Comparison of ENCODE assay signal across 8 cellular contexts in the genomic region with DNA sequence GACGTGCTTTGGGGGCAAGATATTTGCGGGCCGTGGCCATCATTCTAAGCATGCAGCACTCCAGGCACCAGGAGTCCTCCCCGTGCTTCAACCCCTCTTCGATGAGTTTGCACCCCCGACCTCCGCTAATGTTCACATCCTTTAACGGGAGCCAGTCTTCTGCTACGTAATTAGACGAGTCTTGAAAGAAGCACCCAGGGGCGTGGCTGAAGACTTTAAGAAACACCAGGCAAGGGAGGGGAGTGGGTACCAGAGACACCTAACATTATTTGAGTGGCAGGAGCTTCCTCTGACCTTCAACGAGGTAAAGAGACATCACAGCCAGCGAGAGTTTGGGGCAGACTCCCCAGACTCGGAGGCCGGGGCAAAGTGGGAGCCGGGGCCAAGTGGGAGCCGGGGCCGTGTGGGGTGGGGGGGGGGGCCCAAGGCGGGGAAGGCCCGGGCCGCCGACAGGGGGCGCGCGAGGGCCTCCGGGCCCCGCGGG. TPM values are rescaled to one million over a fixed set of nuclear protein-coding genes. Genes with fewer than 3 reads are reported as not detected.
A peak's percentile ranks its signal among the peaks of the same experiment; 100 is the strongest.
DNase-seq lines count a peak whose midpoint lies in the region; ATAC-seq and TF ChIP-seq lines count a peak whose summit lies in the region.

No MANE protein-coding gene starts in this region.

- peaks cover 26% of the 10 kb centered on the region for H3K36me3 Mint-ChIP-seq in WTC11

- H3K9me3 Mint-ChIP-seq in WTC11 = no peaks in the 10 kb centered on the region

- POLR2A ChIA-PET in WTC11 (lab: Charles Lee) = interaction anchor here (0.5 kb wide), 1 partner anchor 14 kb away, joined by 4 read pairs; no protein-coding TSS in a partner anchor

- peak overlapping the region; percentile 79 for H3K4me3 ChIP-seq in fibroblast of pulmonary artery (replicated peaks; ENCODE audit: low read depth, low read length)

- CTCF ChIA-PET in WTC11 (lab: Charles Lee) = interaction anchor here (0.6 to 1.7 kb wide), 9 partner anchors 8 to 470 kb away, joined by 3 to 7 read pairs (median 4); a partner anchor contains a TSS

- peaks cover 56% of the 10 kb centered on the region for H3K4me1 Mint-ChIP-seq in WTC11

- ATAC-seq in GM19351 (IDR thresholded peaks at IDR 0.05; ENCODE audit: unreplicated experiment) (peak; percentile 37), HG03432 (IDR thresholded peaks at IDR 0.05; ENCODE audit: unreplicated experiment) (peak; percentile 22), WTC11 (peak; percentile 9), esophagus mucosa (no peak)

- in situ Hi-C loops in Caki2 (cut with HindIII; ENCODE audit: low pct_unique_long_range_greater_than_20kb, low sequenced_read_pairs) = no loop called here

- TF ChIP-seq CTCF in WTC11 (IDR thresholded peaks at IDR 0.05) = peak; percentile 93; the same call in 1 of the 2 replicates
- no peak for TF ChIP-seq CTCF in fibroblast of pulmonary artery (IDR thresholded peaks at IDR 0.05; ENCODE audit: low read length, missing control alignments)

- DNase-seq in Caki2 (ENCODE audit: low read depth) = peak; percentile 29
- peak; percentile 27 for DNase-seq in WTC11 (ENCODE audit: low spot score)
- DNase-seq in fibroblast of pulmonary artery (ENCODE audit: low read depth) = peak; percentile 33
- peak; percentile 33 for DNase-seq in retina
- DNase-seq in NCI-H345 (lab: John Stamatoyannopoulos, UW) = no peak

- H3K27ac Mint-ChIP-seq in WTC11 = peak overlapping the region; percentile 63; the same call in 1 of the 2 replicates

- peak overlapping the region; percentile 74 for H3K4me3 Mint-ChIP-seq in WTC11

- H3K27me3 Mint-ChIP-seq in WTC11 (ENCODE audit: low read depth) = peaks cover 4% of the 10 kb centered on the region; the same call in 1 of the 2 replicates

TF ChIP-seq in WTC11, 78 proteins besides CTCF, POLR2A, EP300 and RAD21:
- TF ChIP-seq, protein P1, sequence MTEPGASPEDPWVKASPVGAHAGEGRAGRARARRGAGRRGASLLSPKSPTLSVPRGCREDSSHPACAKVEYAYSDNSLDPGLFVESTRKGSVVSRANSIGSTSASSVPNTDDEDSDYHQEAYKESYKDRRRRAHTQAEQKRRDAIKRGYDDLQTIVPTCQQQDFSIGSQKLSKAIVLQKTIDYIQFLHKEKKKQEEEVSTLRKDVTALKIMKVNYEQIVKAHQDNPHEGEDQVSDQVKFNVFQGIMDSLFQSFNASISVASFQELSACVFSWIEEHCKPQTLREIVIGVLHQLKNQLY (CRISPR knock-in tag; IDR thresholded peaks at IDR 0.05) = no peak
- TF ChIP-seq GABPB1 (CRISPR knock-in tag; IDR thresholded peaks at IDR 0.05) = no peak
- TF ChIP-seq, protein P2, sequence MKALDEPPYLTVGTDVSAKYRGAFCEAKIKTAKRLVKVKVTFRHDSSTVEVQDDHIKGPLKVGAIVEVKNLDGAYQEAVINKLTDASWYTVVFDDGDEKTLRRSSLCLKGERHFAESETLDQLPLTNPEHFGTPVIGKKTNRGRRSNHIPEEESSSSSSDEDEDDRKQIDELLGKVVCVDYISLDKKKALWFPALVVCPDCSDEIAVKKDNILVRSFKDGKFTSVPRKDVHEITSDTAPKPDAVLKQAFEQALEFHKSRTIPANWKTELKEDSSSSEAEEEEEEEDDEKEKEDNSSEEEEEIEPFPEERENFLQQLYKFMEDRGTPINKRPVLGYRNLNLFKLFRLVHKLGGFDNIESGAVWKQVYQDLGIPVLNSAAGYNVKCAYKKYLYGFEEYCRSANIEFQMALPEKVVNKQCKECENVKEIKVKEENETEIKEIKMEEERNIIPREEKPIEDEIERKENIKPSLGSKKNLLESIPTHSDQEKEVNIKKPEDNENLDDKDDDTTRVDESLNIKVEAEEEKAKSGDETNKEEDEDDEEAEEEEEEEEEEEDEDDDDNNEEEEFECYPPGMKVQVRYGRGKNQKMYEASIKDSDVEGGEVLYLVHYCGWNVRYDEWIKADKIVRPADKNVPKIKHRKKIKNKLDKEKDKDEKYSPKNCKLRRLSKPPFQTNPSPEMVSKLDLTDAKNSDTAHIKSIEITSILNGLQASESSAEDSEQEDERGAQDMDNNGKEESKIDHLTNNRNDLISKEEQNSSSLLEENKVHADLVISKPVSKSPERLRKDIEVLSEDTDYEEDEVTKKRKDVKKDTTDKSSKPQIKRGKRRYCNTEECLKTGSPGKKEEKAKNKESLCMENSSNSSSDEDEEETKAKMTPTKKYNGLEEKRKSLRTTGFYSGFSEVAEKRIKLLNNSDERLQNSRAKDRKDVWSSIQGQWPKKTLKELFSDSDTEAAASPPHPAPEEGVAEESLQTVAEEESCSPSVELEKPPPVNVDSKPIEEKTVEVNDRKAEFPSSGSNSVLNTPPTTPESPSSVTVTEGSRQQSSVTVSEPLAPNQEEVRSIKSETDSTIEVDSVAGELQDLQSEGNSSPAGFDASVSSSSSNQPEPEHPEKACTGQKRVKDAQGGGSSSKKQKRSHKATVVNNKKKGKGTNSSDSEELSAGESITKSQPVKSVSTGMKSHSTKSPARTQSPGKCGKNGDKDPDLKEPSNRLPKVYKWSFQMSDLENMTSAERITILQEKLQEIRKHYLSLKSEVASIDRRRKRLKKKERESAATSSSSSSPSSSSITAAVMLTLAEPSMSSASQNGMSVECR (CRISPR knock-in tag; IDR thresholded peaks at IDR 0.05; ENCODE audit: borderline replicate concordance) = no peak
- no peak for TF ChIP-seq NR2C2 (CRISPR knock-in tag; IDR thresholded peaks at IDR 0.05)
- no peak for TF ChIP-seq HMGA2 (CRISPR knock-in tag; IDR thresholded peaks at IDR 0.05)
- no peak for TF ChIP-seq FOXP1 (CRISPR knock-in tag; IDR thresholded peaks at IDR 0.05; ENCODE audit: borderline replicate concordance)
- TF ChIP-seq FOXK1 (CRISPR knock-in tag; IDR thresholded peaks at IDR 0.05) = no peak
- no peak for TF ChIP-seq ZNF423 (CRISPR knock-in tag; IDR thresholded peaks at IDR 0.05)
- no peak for TF ChIP-seq SOX15 (CRISPR knock-in tag; IDR thresholded peaks at IDR 0.05)
- TF ChIP-seq, protein P3, sequence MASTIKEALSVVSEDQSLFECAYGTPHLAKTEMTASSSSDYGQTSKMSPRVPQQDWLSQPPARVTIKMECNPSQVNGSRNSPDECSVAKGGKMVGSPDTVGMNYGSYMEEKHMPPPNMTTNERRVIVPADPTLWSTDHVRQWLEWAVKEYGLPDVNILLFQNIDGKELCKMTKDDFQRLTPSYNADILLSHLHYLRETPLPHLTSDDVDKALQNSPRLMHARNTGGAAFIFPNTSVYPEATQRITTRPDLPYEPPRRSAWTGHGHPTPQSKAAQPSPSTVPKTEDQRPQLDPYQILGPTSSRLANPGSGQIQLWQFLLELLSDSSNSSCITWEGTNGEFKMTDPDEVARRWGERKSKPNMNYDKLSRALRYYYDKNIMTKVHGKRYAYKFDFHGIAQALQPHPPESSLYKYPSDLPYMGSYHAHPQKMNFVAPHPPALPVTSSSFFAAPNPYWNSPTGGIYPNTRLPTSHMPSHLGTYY (CRISPR knock-in tag; IDR thresholded peaks at IDR 0.05) = no peak
- TF ChIP-seq, protein P4, sequence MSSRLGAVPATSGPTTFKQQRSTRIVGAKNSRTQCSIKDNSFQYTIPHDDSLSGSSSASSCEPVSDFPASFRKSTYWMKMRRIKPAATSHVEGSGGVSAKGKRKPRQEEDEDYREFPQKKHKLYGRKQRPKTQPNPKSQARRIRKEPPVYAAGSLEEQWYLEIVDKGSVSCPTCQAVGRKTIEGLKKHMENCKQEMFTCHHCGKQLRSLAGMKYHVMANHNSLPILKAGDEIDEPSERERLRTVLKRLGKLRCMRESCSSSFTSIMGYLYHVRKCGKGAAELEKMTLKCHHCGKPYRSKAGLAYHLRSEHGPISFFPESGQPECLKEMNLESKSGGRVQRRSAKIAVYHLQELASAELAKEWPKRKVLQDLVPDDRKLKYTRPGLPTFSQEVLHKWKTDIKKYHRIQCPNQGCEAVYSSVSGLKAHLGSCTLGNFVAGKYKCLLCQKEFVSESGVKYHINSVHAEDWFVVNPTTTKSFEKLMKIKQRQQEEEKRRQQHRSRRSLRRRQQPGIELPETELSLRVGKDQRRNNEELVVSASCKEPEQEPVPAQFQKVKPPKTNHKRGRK (CRISPR knock-in tag; IDR thresholded peaks at IDR 0.05; ENCODE audit: borderline replicate concordance) = no peak
- TF ChIP-seq JAZF1 (CRISPR knock-in tag; IDR thresholded peaks at IDR 0.05) = no peak
- no peak for TF ChIP-seq TEAD4 (CRISPR knock-in tag; IDR thresholded peaks at IDR 0.05)
- no peak for TF ChIP-seq ZNF138 (CRISPR knock-in tag; conservative IDR thresholded peaks at IDR 0.05)
- no peak for TF ChIP-seq ZNF416 (CRISPR knock-in tag; IDR thresholded peaks at IDR 0.05)
- TF ChIP-seq ZNF263 (CRISPR knock-in tag; IDR thresholded peaks at IDR 0.05; ENCODE audit: low read depth) = no peak
- no peak for TF ChIP-seq ZNF219 (CRISPR knock-in tag; IDR thresholded peaks at IDR 0.05; ENCODE audit: borderline replicate concordance)
- TF ChIP-seq IRF2 (CRISPR knock-in tag; IDR thresholded peaks at IDR 0.05; ENCODE audit: borderline replicate concordance, low read depth) = no peak

RNA-seq across cellular contexts. Expression of a gene that starts 31.1 kb away (rescaled TPM):
- 160 and 274 TPM in 2 replicates for total RNA-seq in Caki2 (2014; rRNA removed; shearing (Covaris generic); ENCODE audit: low replicate concordance)
- total RNA-seq in WTC11 (2021) (500 to 506 TPM (median 502 TPM) in 3 replicates), esophagus mucosa (253 TPM)
